9 cellular contexts compared by ENCODE assay signal in genomic region chr13:27919934-27920676, GRCh38. TPM values are rescaled to one million over a fixed set of nuclear protein-coding genes. Genes with fewer than 3 reads are reported as not detected.
DNase-seq lines count a peak whose midpoint lies in the region; ATAC-seq and TF ChIP-seq lines count a peak whose summit lies in the region.
"Had no signal": no experiment of that assay in that cellular context is flagged by ENCODE, and none has a peak within 500 bp of the region (broad histone marks: within the 10 kb centered on the region; RNA-seq: fewer than 3 reads in every experiment).

Gene PDX1, plus strand, starts transcription at chr13:27920000. Its CDS starts 139 bp downstream, at chr13:27920139.

- H3K27ac ChIP-seq in left lung, result no peak within 1 kb of the TSS
- no peak within 1 kb of the TSS for H3K27ac ChIP-seq in thoracic aorta
- H3K27ac ChIP-seq in OCI-LY7 (ENCODE audit: low read depth, low read length, poor library complexity, severe bottlenecking), result no peak within 1 kb of the TSS

- no peak within 1 kb of the TSS for H2AFZ ChIP-seq in OCI-LY7 (ENCODE audit: low read length)

- peaks cover 15% of the 10 kb centered on the region for H3K4me1 Mint-ChIP-seq in activated T-helper 17 cell treated with anti-CD3 and anti-CD28 coated beads, Interleukin-2, amount 50 U/mL, for 72 hours

- H3K4me3 Mint-ChIP-seq in activated T-helper 17 cell treated with anti-CD3 and anti-CD28 coated beads, Interleukin-2, amount 50 U/mL, for 72 hours, result peak within 1 kb of the TSS; percentile 77

- H3K9me2 ChIP-seq in OCI-LY7 (ENCODE audit: insufficient read depth, low read length), result no peaks in the 10 kb centered on the region

- no peaks in the 10 kb centered on the region for H3K36me3 ChIP-seq in BE2C
- H3K36me3 ChIP-seq in H7 (replicated peaks; ENCODE audit: control insufficient read depth, insufficient read depth, low read length), result no peaks in the 10 kb centered on the region
- no peaks in the 10 kb centered on the region for H3K36me3 ChIP-seq in left lung
- no peaks in the 10 kb centered on the region for H3K36me3 ChIP-seq in thoracic aorta
- no peaks in the 10 kb centered on the region for H3K36me3 ChIP-seq in OCI-LY7 (ENCODE audit: insufficient read depth, low read length)

- BruUV-seq in OCI-LY7 (replicated peaks; lab: Mats Ljungman, UMichigan), result no TSS peak

- DNase-seq in BE2C (peak; percentile 38), H7 (peak; percentile 53), left lung (peak in 1 of 2 donors; percentile 84), thoracic aorta (ENCODE audit: low spot score) (no peak), OCI-LY7 (ENCODE audit: low spot score) (no peak)

- peaks cover 53% of the 10 kb centered on the region for H3K27me3 Mint-ChIP-seq in activated T-helper 17 cell treated with anti-CD3 and anti-CD28 coated beads, Interleukin-2, amount 50 U/mL, for 72 hours

- no peaks in the 10 kb centered on the region for H4K20me1 ChIP-seq in OCI-LY7 (ENCODE audit: insufficient read depth, low read length)

- no peaks in the 10 kb centered on the region for H3K9me3 ChIP-seq in BE2C
- no peaks in the 10 kb centered on the region for H3K9me3 ChIP-seq in left lung
- no peaks in the 10 kb centered on the region for H3K9me3 ChIP-seq in thoracic aorta
- no peaks in the 10 kb centered on the region for H3K9me3 ChIP-seq in OCI-LY7 (ENCODE audit: low read length)

- CTCF ChIA-PET in OCI-LY7 (lab: Charles Lee; ENCODE audit: unreplicated experiment), result no interaction called here

- POLR2A ChIA-PET in OCI-LY7 (lab: Charles Lee), result interaction anchor here (0.5 kb wide), 1 partner anchor 434 kb away, joined by 4 read pairs; no protein-coding TSS in a partner anchor

- intact Hi-C loops in left lung (cut with DNase I) (no loop called here), OCI-LY7 (cut with micrococcal nuclease; ENCODE audit: unreplicated experiment) (no loop called here)

- no peaks in the 10 kb centered on the region for H3K36me3 Mint-ChIP-seq in activated T-helper 17 cell treated with anti-CD3 and anti-CD28 coated beads, Interleukin-2, amount 50 U/mL, for 72 hours (ENCODE audit: low read depth)

- H3K27me3 ChIP-seq in BE2C, result peaks cover 98% of the 10 kb centered on the region
- peaks cover 99% of the 10 kb centered on the region for H3K27me3 ChIP-seq in H7 (ENCODE audit: control insufficient read depth, insufficient read depth, low read length)
- peaks cover 100% of the 10 kb centered on the region in 2 donors for H3K27me3 ChIP-seq in left lung
- H3K27me3 ChIP-seq in thoracic aorta (replicated peaks; ENCODE audit: insufficient read depth), result peaks cover 7% of the 10 kb centered on the region

- H3K4me2 ChIP-seq in OCI-LY7 (ENCODE audit: low read length), result no peak within 1 kb of the TSS

- peak; percentile 74 for ATAC-seq in activated T-helper 17 cell treated with anti-CD3 and anti-CD28 coated beads, Interleukin-2, amount 50 U/mL, for 72 hours (replicated peaks)
- ATAC-seq in left lung (peak; percentile 86), thoracic aorta (ENCODE audit: insufficient number of reproducible peaks, low FRiP score, low read depth) (no peak), GM19023 (IDR thresholded peaks at IDR 0.05; ENCODE audit: unreplicated experiment) (no peak), GM21515 (IDR thresholded peaks at IDR 0.05; ENCODE audit: unreplicated experiment) (no peak)

- H3K27ac Mint-ChIP-seq in activated T-helper 17 cell treated with anti-CD3 and anti-CD28 coated beads, Interleukin-2, amount 50 U/mL, for 72 hours, result no peak within 1 kb of the TSS

- no peaks in the 10 kb centered on the region for H3K9me3 Mint-ChIP-seq in activated T-helper 17 cell treated with anti-CD3 and anti-CD28 coated beads, Interleukin-2, amount 50 U/mL, for 72 hours

- H3K4me1 ChIP-seq in BE2C (no peaks in the 10 kb centered on the region), left lung (peaks cover 20 to 26% of the 10 kb centered on the region in 2 donors), thoracic aorta (ENCODE audit: control insufficient read depth in 1 of 2, low read depth in 2 of 2) (peaks cover 22 to 45% of the 10 kb centered on the region in 2 donors), OCI-LY7 (ENCODE audit: insufficient read depth, low read length, poor library complexity, severe bottlenecking) (no peaks in the 10 kb centered on the region)

- TF ChIP-seq CTCF in BE2C (IDR thresholded peaks at IDR 0.05; ENCODE audit: low read depth, low read length) (no peak), left lung (IDR thresholded peaks at IDR 0.05) (no peak), thoracic aorta (IDR thresholded peaks at IDR 0.05) (no peak), OCI-LY7 (conservative IDR thresholded peaks at IDR 0.05; ENCODE audit: low read length) (no peak)

- no peaks in the 10 kb centered on the region for H3K79me2 ChIP-seq in OCI-LY7 (ENCODE audit: insufficient read depth, low read depth, low read length)

- no peak within 1 kb of the TSS for H3K4me3 ChIP-seq in BE2C (ENCODE audit: low read depth, low read length)
- no peak within 1 kb of the TSS for H3K4me3 ChIP-seq in H7 (ENCODE audit: insufficient read depth, low read depth, low read length)
- peak within 1 kb of the TSS in 1 of 2 donors; percentile 24 for H3K4me3 ChIP-seq in left lung
- peak within 1 kb of the TSS; percentile 67 for H3K4me3 ChIP-seq in thoracic aorta
- no peak within 1 kb of the TSS for H3K4me3 ChIP-seq in OCI-LY7 (ENCODE audit: low read depth, low read length, poor library complexity, severe bottlenecking)

RNA-seq across cellular contexts. Expression of gene PDX1, which starts in this region (rescaled TPM):
- polyA plus RNA-seq in BE2C (2012; ENCODE audit: insufficient read depth, insufficient read length, low read depth), result not detected
- total RNA-seq in H7 (2014; rRNA removed; shearing (Covaris generic)), result not detected in 2 replicates
- not detected for total RNA-seq in activated T-helper 17 cell treated with anti-CD3 and anti-CD28 coated beads, Interleukin-2, amount 50 U/mL, for 72 hours
- total RNA-seq in left lung, result not detected
- total RNA-seq in thoracic aorta, result under 1 TPM in 1 of 2 donors, not detected in 1; 0.28 TPM
- not detected in 2 replicates for total RNA-seq in OCI-LY7 (2014; rRNA removed; shearing (Covaris generic))
- not detected in 2 replicates for total RNA-seq in OCI-LY7 (2022)
- total RNA-seq: dermis microvascular lymphatic vessel endothelial cell had no signal

Comparison
In these comparisons a context has a peak if more than half of its experiments do, and no peak if none do; other contexts are left out.
1. Peak in DNase-seq in H7; RNA of the gene not detected or under 1 TPM.
2. Peak in ATAC-seq in activated T-helper 17 cell treated with anti-CD3 and anti-CD28 coated beads, Interleukin-2, amount 50 U/mL, for 72 hours; RNA of the gene not detected or under 1 TPM.
3. Peak in ATAC-seq in left lung; RNA of the gene not detected or under 1 TPM.